In the genomic region with DNA sequence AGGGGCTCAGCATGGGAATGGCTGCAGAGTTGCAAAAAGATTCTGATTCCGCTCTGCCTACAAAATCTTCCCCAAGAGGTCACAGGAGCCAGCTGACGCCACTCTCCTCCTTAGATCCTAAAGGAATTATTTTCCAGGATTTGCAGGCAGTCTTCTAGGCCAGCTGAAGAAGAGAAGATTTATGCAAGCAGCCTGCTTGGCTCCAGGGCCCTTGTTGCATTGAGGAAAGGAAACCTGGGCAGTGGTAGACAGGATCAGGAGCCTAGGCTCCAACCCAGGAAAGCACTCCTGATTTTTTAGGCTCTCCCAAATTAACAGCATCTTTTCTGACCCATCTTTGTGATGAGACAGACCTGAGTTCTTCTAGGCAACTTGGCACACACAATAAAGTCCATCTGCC, we compare ENCODE assay signal across 18 cellular contexts.
"Had no signal": no experiment of that assay in that cellular context is flagged by ENCODE, and none has a peak within 500 bp of the region (broad histone marks: within the 10 kb centered on the region; RNA-seq: fewer than 3 reads in every experiment).

No MANE protein-coding gene starts in this region.

- H3K36me3 ChIP-seq: esophagus muscularis mucosa, ovary, spleen, stomach, upper lobe of left lung had no signal

- H3K4me3 ChIP-seq: esophagus muscularis mucosa, ovary, spleen, stomach, testis, upper lobe of left lung had no signal

- DNase-seq: activated B cell treated with CpG ODN at 0.5 μM for 24 hours; activated CD4-positive, alpha-beta T cell treated with anti-CD3 and anti-CD28 coated beads, Interleukin-2, amount 10 ng/mL, durations not matched to agents 24 days and 14 days; activated CD8-positive, alpha-beta memory T cell treated with anti-CD3 and anti-CD28 coated beads, Interleukin-2, amount 50 U/mL, for 48 hours; activated CD8-positive, alpha-beta T cell treated with anti-CD3 and anti-CD28 coated beads, Interleukin-2, amount 10 ng/mL, durations not matched to agents 7 days and 5 days; activated gamma-delta T cell; activated T-cell treated with anti-CD3 and anti-CD28 coated beads, Interleukin-2, amount 50 U/mL, for 72 hours; amniotic stem cell; caudate nucleus; hippocampal formation; kidney glomerular epithelial cell; mesenchymal stem cell; ovary; spleen; stimulated activated CD4-positive, alpha-beta T cell treated with anti-CD3 and anti-CD28 coated beads, Interleukin-1b, Interleukin-23, amount 100 ng/mL, for 48 hours; stomach; testis; upper lobe of left lung had no signal

- H3K9me3 ChIP-seq: esophagus muscularis mucosa, ovary, spleen, stomach, testis, upper lobe of left lung had no signal

- H3K27me3 ChIP-seq: esophagus muscularis mucosa, ovary, spleen, stomach, testis, upper lobe of left lung had no signal

- H3K4me1 ChIP-seq: spleen, stomach, testis, upper lobe of left lung had no signal

- H3K27ac ChIP-seq: esophagus muscularis mucosa, ovary, spleen, stomach, testis, upper lobe of left lung had no signal
